8 cellular contexts compared by ENCODE assay signal in genomic region chr15:84657748-84658079, GRCh38. TPM values are rescaled to one million over a fixed set of nuclear protein-coding genes. Genes with fewer than 3 reads are reported as not detected.
A peak's percentile ranks its signal among the peaks of the same experiment; 100 is the strongest.
DNase-seq lines count a peak whose midpoint lies in the region; ATAC-seq, FAIRE-seq and TF ChIP-seq lines count a peak whose summit lies in the region.

No MANE protein-coding gene starts in this region.

- CTCF ChIA-PET in Caco-2 (lab: Charles Lee) (interaction anchor here (3.3 kb wide), 1 partner anchor 58 kb away, joined by 18 read pairs; the partner anchor contains the start of gene ZSCAN2), OCI-LY7 (lab: Charles Lee; ENCODE audit: unreplicated experiment) (no interaction called here)

- H2AFZ ChIP-seq in OCI-LY7 (ENCODE audit: low read length): peak overlapping the region; percentile 89; the same call in 1 of the 2 replicates

- BruUV-seq in Caco-2 (replicated peaks; lab: Mats Ljungman, UMichigan) (TSS peak; percentile 2), OCI-LY7 (replicated peaks; lab: Mats Ljungman, UMichigan) (no TSS peak)

- peaks cover 34% of the 10 kb centered on the region for H3K36me3 Mint-ChIP-seq in Caco-2 (ENCODE audit: insufficient read depth, unreplicated experiment)

- no peak for DNase-seq in Caco-2
- no peak for DNase-seq in OCI-LY7 (ENCODE audit: low spot score)
- no peak for DNase-seq in epithelial cell of esophagus (ENCODE audit: low read depth)
- no peak for DNase-seq in pancreas
- no peak for DNase-seq in NCI-H510A (lab: John Stamatoyannopoulos, UW)
- DNase-seq in activated CD8-positive, alpha-beta memory T cell treated with anti-CD3 and anti-CD28 coated beads, Interleukin-2, amount 50 U/mL, for 48 hours: no peak

- H4K20me1 ChIP-seq in OCI-LY7 (ENCODE audit: insufficient read depth, low read length): no peaks in the 10 kb centered on the region

- H3K9me2 ChIP-seq in OCI-LY7 (ENCODE audit: insufficient read depth, low read length): no peaks in the 10 kb centered on the region

- peaks cover 10% of the 10 kb centered on the region; the same call in 1 of the 2 replicates for H3K79me2 ChIP-seq in OCI-LY7 (ENCODE audit: insufficient read depth, low read depth, low read length)

- H3K4me1 Mint-ChIP-seq in Caco-2 (ENCODE audit: low read depth, unreplicated experiment): peaks cover 6% of the 10 kb centered on the region

- peaks cover 10% of the 10 kb centered on the region; the same call in 1 of the 2 replicates for H3K4me1 ChIP-seq in Caco-2
- H3K4me1 ChIP-seq in OCI-LY7 (ENCODE audit: insufficient read depth, low read length, poor library complexity, severe bottlenecking): peaks cover 48% of the 10 kb centered on the region
- H3K4me1 ChIP-seq in pancreas: peaks cover 0 to 15% (median 0%) of the 10 kb centered on the region in 3 donors

- H3K4me3 ChIP-seq in Caco-2 (ENCODE audit: low read depth, low read length): peak overlapping the region; percentile 60
- peak overlapping the region; percentile 68 for H3K4me3 ChIP-seq in OCI-LY7 (ENCODE audit: low read depth, low read length, poor library complexity, severe bottlenecking)
- H3K4me3 ChIP-seq in epithelial cell of esophagus (ENCODE audit: low read length): peak overlapping the region; percentile 48
- H3K4me3 ChIP-seq in pancreas: peak overlapping the region; percentile 44 to 73 (median 48)

- intact Hi-C loops in Caco-2 (cut with micrococcal nuclease; ENCODE audit: unreplicated experiment) (loop anchor here (2.0 to 10.0 kb wide), 2 partner anchors 57 to 93 kb away; partner anchors contain the start of gene SEC11A), OCI-LY7 (cut with micrococcal nuclease; ENCODE audit: unreplicated experiment) (loop anchor here (1.0 to 2.0 kb wide), 4 partner anchors 69 to 271 kb away; partner anchors contain the start of gene ZNF592), pancreas (cut with DNase I) (no loop called here)

- POLR2A ChIA-PET in Caco-2 (lab: Charles Lee) (no interaction called here), OCI-LY7 (lab: Charles Lee) (interaction anchor here (1.2 kb wide), 1 partner anchor 38 kb away, joined by 3 read pairs; no protein-coding TSS in a partner anchor)

- TF ChIP-seq CTCF in Caco-2 (IDR thresholded peaks at IDR 0.05; ENCODE audit: insufficient read depth in 1 of 2, low read depth in 1 of 2, low read length in 1 of 2, severe bottlenecking in 1 of 2, unreplicated experiment in 1 of 2): no peak
- no peak for TF ChIP-seq CTCF in OCI-LY7 (conservative IDR thresholded peaks at IDR 0.05; ENCODE audit: low read length)
- no peak for TF ChIP-seq CTCF in epithelial cell of esophagus (IDR thresholded peaks at IDR 0.05; ENCODE audit: insufficient read depth, low read depth, low read length, missing control alignments)
- TF ChIP-seq CTCF in pancreas (IDR thresholded peaks at IDR 0.05): no peak

- WGBS in pancreas, 2 donors: 18 to 21% methylated on average over 17 of the region's 17 CpGs

- ATAC-seq in pancreas (no peak), GM21526 (IDR thresholded peaks at IDR 0.05; ENCODE audit: low FRiP score, unreplicated experiment) (no peak), HG02571 (IDR thresholded peaks at IDR 0.05; ENCODE audit: unreplicated experiment) (no peak)

- H3K9me3 Mint-ChIP-seq in Caco-2 (ENCODE audit: unreplicated experiment): no peaks in the 10 kb centered on the region

- peak overlapping the region; percentile 77 for H3K4me3 Mint-ChIP-seq in Caco-2 (ENCODE audit: unreplicated experiment)

- H3K27me3 Mint-ChIP-seq in Caco-2 (ENCODE audit: insufficient read depth, unreplicated experiment): no peaks in the 10 kb centered on the region

- peak overlapping the region; percentile 60 for H3K27ac ChIP-seq in OCI-LY7 (ENCODE audit: low read depth, low read length, poor library complexity, severe bottlenecking)
- H3K27ac ChIP-seq in pancreas: peak overlapping the region; percentile 57 to 74 (median 65)

- H3K36me3 ChIP-seq in Caco-2 (ENCODE audit: control insufficient read depth, insufficient read depth, low read length) (peaks cover under 1% of the 10 kb centered on the region), OCI-LY7 (ENCODE audit: insufficient read depth, low read length) (peaks cover 2% of the 10 kb centered on the region; the same call in 1 of the 2 replicates), pancreas (no peaks in the 10 kb centered on the region)

- no peaks in the 10 kb centered on the region for H3K9me3 ChIP-seq in Caco-2
- H3K9me3 ChIP-seq in OCI-LY7 (ENCODE audit: low read length): no peaks in the 10 kb centered on the region
- no peaks in the 10 kb centered on the region for H3K9me3 ChIP-seq in pancreas

- peak overlapping the region; percentile 83 for H3K4me2 ChIP-seq in OCI-LY7 (ENCODE audit: low read length)

- H3K27me3 ChIP-seq in Caco-2 (replicated peaks; ENCODE audit: control insufficient read depth, insufficient read depth, low read length) (no peaks in the 10 kb centered on the region), pancreas (no peaks in the 10 kb centered on the region)

- FAIRE-seq in pancreas (lab: Jason Lieb, UNC): no peak

- H3K27ac Mint-ChIP-seq in Caco-2 (ENCODE audit: unreplicated experiment): peak overlapping the region; percentile 35

RNA-seq across cellular contexts. Expression of gene NMB, which starts 0.3 kb away (rescaled TPM):
- total RNA-seq in Caco-2 (2022) (7.5 and 8.6 TPM in 2 replicates), OCI-LY7 (2022) (6.6 and 8.7 TPM in 2 replicates), pancreas (1 to 10 TPM; 2.9 to 5.4 (median 3.5) TPM)
- 5.3 and 10.3 TPM in 2 replicates for total RNA-seq in OCI-LY7 (2014; rRNA removed; shearing (Covaris generic))
- 1 to 10 TPM; 4.8 to 8.3 TPM for polyA plus RNA-seq in pancreas

RNA-seq across cellular contexts. Expression of gene WDR73, which starts 3.6 kb away (rescaled TPM):
- 32.5 and 32.7 TPM in 2 replicates for total RNA-seq in Caco-2 (2022)
- total RNA-seq in OCI-LY7 (2014; rRNA removed; shearing (Covaris generic)): 29.7 and 38.1 TPM in 2 replicates
- total RNA-seq in OCI-LY7 (2022): 28.7 TPM in 2 replicates
- 10 to 100 TPM; 10.5 to 20.4 (median 11.2) TPM for total RNA-seq in pancreas
- 10 to 100 TPM; 21.3 to 28.3 TPM for polyA plus RNA-seq in pancreas

RNA-seq across cellular contexts. Expression of gene ZSCAN2, which starts 56.9 kb away (rescaled TPM):
- total RNA-seq in Caco-2 (2022): 12.7 and 12.9 TPM in 2 replicates
- total RNA-seq in OCI-LY7 (2014; rRNA removed; shearing (Covaris generic)): 12.4 and 21.7 TPM in 2 replicates
- 12.0 and 12.1 TPM in 2 replicates for total RNA-seq in OCI-LY7 (2022)
- total RNA-seq in pancreas: 10 to 100 TPM; 11.3 to 15.4 (median 13.5) TPM
- polyA plus RNA-seq in pancreas: 1 to 10 TPM; 5.5 to 6.6 TPM

RNA-seq across cellular contexts. Expression of gene SEC11A, which starts 58.2 kb away (rescaled TPM):
- 200 and 211 TPM in 2 replicates for total RNA-seq in Caco-2 (2022)
- 41.4 and 47.0 TPM in 2 replicates for total RNA-seq in OCI-LY7 (2014; rRNA removed; shearing (Covaris generic))
- total RNA-seq in OCI-LY7 (2022): 87.6 and 93.6 TPM in 2 replicates
- total RNA-seq in pancreas: 10 to 100 TPM; 43.7 to 77.5 (median 67.8) TPM
- polyA plus RNA-seq in pancreas: 10 to 100 TPM; 71.3 to 98.7 TPM

Comparison
In these comparisons a context has a peak if more than half of its experiments do, and no peak if none do; other contexts are left out.
1. intact Hi-C loops: an anchor here in Caco-2 (2.0 to 10.0 kb wide) and OCI-LY7 (1.0 to 2.0 kb wide); none called in pancreas.